ENCODE assay signal across 12 cellular contexts in genomic region chr10:100710151-100710871, GRCh38. TPM values are rescaled to one million over a fixed set of nuclear protein-coding genes. Genes with fewer than 3 reads are reported as not detected.
DNase-seq lines count a peak whose midpoint lies in the region; ATAC-seq, FAIRE-seq and TF ChIP-seq lines count a peak whose summit lies in the region.
"Had no signal": no experiment of that assay in that cellular context is flagged by ENCODE, and none has a peak within 500 bp of the region (broad histone marks: within the 10 kb centered on the region; RNA-seq: fewer than 3 reads in every experiment).

No MANE protein-coding gene starts in this region.

- TF ChIP-seq POLR2A in HepG2 (IDR thresholded peaks at IDR 0.05; ENCODE audit: insufficient read depth in 1 of 2, low read depth in 2 of 2, low read length in 2 of 2): no peak
- TF ChIP-seq POLR2A in right lobe of liver (IDR thresholded peaks at IDR 0.05): no peak

- TF ChIP-seq CTCF in HepG2 (CRISPR knock-in tag; IDR thresholded peaks at IDR 0.05) (no peak), right lobe of liver (IDR thresholded peaks at IDR 0.05) (no peak), astrocyte (IDR thresholded peaks at IDR 0.05; ENCODE audit: insufficient read depth, low read depth, low read length) (no peak)

- H3K27ac Mint-ChIP-seq in astrocyte (ENCODE audit: unreplicated experiment): no peak overlapping the region
- H3K27ac Mint-ChIP-seq: stimulated activated memory B cell treated with anti-CD40 and anti-IgM and Interleukin-4, amounts not matched to agents 10 μg/mL and 1 μg/mL and 100 μg/mL, for 72 hours; T-helper 17 cell had no signal

- no TSS peak for BruUV-seq in HepG2 (replicated peaks; lab: Mats Ljungman, UMichigan)

- no peak overlapping the region for H3K9ac ChIP-seq in HepG2 (ENCODE audit: insufficient read depth, low read depth, low read length)
- no peak overlapping the region for H3K9ac ChIP-seq in astrocyte (ENCODE audit: low read length)
- H3K9ac ChIP-seq: BLaER1 had no signal

- FAIRE-seq in HepG2 (lab: Jason Lieb, UNC) (no peak), astrocyte (lab: Jason Lieb, UNC) (no peak)

- H3K4me3 ChIP-seq in HepG2 (replicated peaks in 1 of 3; ENCODE audit: insufficient read depth in 1 of 3, low read depth in 2 of 3, low read length in 3 of 3): no peak overlapping the region; a peak in 1 of 6 replicates
- H3K4me3 ChIP-seq in right lobe of liver: no peak overlapping the region
- H3K4me3 ChIP-seq in astrocyte (ENCODE audit: insufficient read depth, low read depth, low read length): no peak overlapping the region
- H3K4me3 ChIP-seq: BLaER1, mucosa of descending colon had no signal

- 19% methylated on average over 14 of the region's 48 CpGs for WGBS in HepG2 (ENCODE audit: low lambda C conversion rate)
- 10% methylated on average over 13 of the region's 48 CpGs for WGBS in right lobe of liver (ENCODE audit: insufficient coverage, low coverage, low lambda C conversion rate, missing lambda C conversion rate)

- H3K4me1 ChIP-seq in HepG2 (ENCODE audit: insufficient read depth, low read length) (no peaks in the 10 kb centered on the region), right lobe of liver (peaks cover 0 to 7% (median 0%) of the 10 kb centered on the region in 4 donors), astrocyte (ENCODE audit: insufficient read depth, low read length) (no peaks in the 10 kb centered on the region)
- H3K4me1 ChIP-seq: BLaER1 had no signal

- H3K27me3 ChIP-seq in HepG2 (ENCODE audit: control insufficient read depth in 1 of 2, insufficient read depth in 2 of 2, low read length in 2 of 2): peaks cover 16 to 61% of the 10 kb centered on the region in 2 experiments
- peaks cover 3 to 11% of the 10 kb centered on the region in 2 donors for H3K27me3 ChIP-seq in right lobe of liver
- peaks cover 62% of the 10 kb centered on the region for H3K27me3 ChIP-seq in astrocyte (ENCODE audit: insufficient read depth, low read length)

- H2AFZ ChIP-seq in HepG2 (ENCODE audit: low read length): no peak overlapping the region
- H2AFZ ChIP-seq in astrocyte (ENCODE audit: low read depth, low read length): no peak overlapping the region

- H3K36me3 ChIP-seq in HepG2 (replicated peaks in 1 of 2; ENCODE audit: control insufficient read depth in 1 of 2, insufficient read depth in 2 of 2, low read length in 2 of 2) (no peaks in the 10 kb centered on the region), right lobe of liver (no peaks in the 10 kb centered on the region), astrocyte (ENCODE audit: insufficient read depth, low read length) (no peaks in the 10 kb centered on the region)
- H3K36me3 ChIP-seq: BLaER1 had no signal

- H3K27ac ChIP-seq in HepG2 (ENCODE audit: extremely low read length, insufficient read depth, low read length) (no peak overlapping the region), right lobe of liver (no peak overlapping the region), astrocyte (ENCODE audit: low read depth, low read length) (no peak overlapping the region)
- H3K27ac ChIP-seq: BLaER1 had no signal

- no peak for TF ChIP-seq EP300 in HepG2 (IDR thresholded peaks at IDR 0.05; ENCODE audit: low read depth in 2 of 2, low read length in 2 of 2)
- TF ChIP-seq EP300 in HepG2 (CRISPR knock-in tag; IDR thresholded peaks at IDR 0.05; ENCODE audit: borderline replicate concordance): no peak

- in situ Hi-C loops in HepG2 (cut with HindIII; ENCODE audit: extremely low pct_ligation_motif_present, low pct_unique_long_range_greater_than_20kb): no loop called here

- POLR2A ChIA-PET in HepG2 (lab: Yijun Ruan, JAX): no interaction called here

- CTCF ChIA-PET in HepG2 (lab: Yijun Ruan, JAX; ENCODE audit: low intra/inter-chr PET ratio, low total read pairs): no interaction called here

- DNase-seq in HepG2 (ENCODE audit: low spot score): no peak
- DNase-seq in right lobe of liver: no peak
- DNase-seq in astrocyte (ENCODE audit: low read depth): no peak
- DNase-seq in left lobe of liver (ENCODE audit: low spot score): no peak
- DNase-seq in activated CD4-positive, alpha-beta T cell treated with anti-CD3 and anti-CD28 coated beads for 48 hours: no peak
- no peak for DNase-seq in cardiac septum (ENCODE audit: low spot score)
- DNase-seq in activated T-cell treated with anti-CD3 and anti-CD28 coated beads for 4 hours: no peak
- DNase-seq: mucosa of descending colon, T-helper 17 cell had no signal

- H3K4me1 Mint-ChIP-seq in astrocyte (ENCODE audit: low read depth, unreplicated experiment): no peaks in the 10 kb centered on the region

- ATAC-seq in HepG2 (peak; percentile 57), right lobe of liver (no peak), left lobe of liver (peak; percentile 41), HG02571 (IDR thresholded peaks at IDR 0.05; ENCODE audit: unreplicated experiment) (no peak)
- ATAC-seq: mucosa of descending colon; stimulated activated memory B cell treated with anti-CD40 and anti-IgM and Interleukin-4, amounts not matched to agents 10 μg/mL and 1 μg/mL and 100 μg/mL, for 72 hours; T-helper 17 cell had no signal

- H3K27me3 Mint-ChIP-seq in astrocyte (ENCODE audit: low read depth, unreplicated experiment): peaks cover 85% of the 10 kb centered on the region

- no peaks in the 10 kb centered on the region for H3K79me2 ChIP-seq in HepG2 (ENCODE audit: insufficient read depth, low read length)
- H3K79me2 ChIP-seq in astrocyte (ENCODE audit: insufficient read depth, low read length): no peaks in the 10 kb centered on the region

- H3K36me3 Mint-ChIP-seq in astrocyte (ENCODE audit: low read depth, unreplicated experiment): peaks cover 2% of the 10 kb centered on the region
- H3K36me3 Mint-ChIP-seq: stimulated activated memory B cell treated with anti-CD40 and anti-IgM and Interleukin-4, amounts not matched to agents 10 μg/mL and 1 μg/mL and 100 μg/mL, for 72 hours had no signal

- no peak for TF ChIP-seq RAD21 in HepG2 (CRISPR knock-in tag; IDR thresholded peaks at IDR 0.05)

- H4K20me1 ChIP-seq in HepG2 (ENCODE audit: insufficient read depth, low read length) (no peaks in the 10 kb centered on the region; the same call in 1 of the 2 replicates), astrocyte (ENCODE audit: insufficient read depth, low read length) (no peaks in the 10 kb centered on the region)
- H4K20me1 ChIP-seq: BLaER1 had no signal

- H3K4me3 Mint-ChIP-seq in astrocyte (ENCODE audit: unreplicated experiment): no peak overlapping the region
- H3K4me3 Mint-ChIP-seq: stimulated activated memory B cell treated with anti-CD40 and anti-IgM and Interleukin-4, amounts not matched to agents 10 μg/mL and 1 μg/mL and 100 μg/mL, for 72 hours; T-helper 17 cell had no signal

- peak overlapping the region; percentile 18; the same call in 1 of the 2 replicates for H3K4me2 ChIP-seq in HepG2 (ENCODE audit: low read depth, low read length)
- peak overlapping the region; percentile 36 for H3K4me2 ChIP-seq in astrocyte (ENCODE audit: low read length)
- H3K4me2 ChIP-seq: BLaER1 had no signal

- H3K9me3 ChIP-seq in HepG2 (ENCODE audit: low read length) (no peaks in the 10 kb centered on the region), right lobe of liver (no peaks in the 10 kb centered on the region), astrocyte (ENCODE audit: insufficient read depth, low read depth, low read length) (no peaks in the 10 kb centered on the region)
- H3K9me3 ChIP-seq: mucosa of descending colon had no signal

- H3K9me3 Mint-ChIP-seq in astrocyte (ENCODE audit: unreplicated experiment): peaks cover 26% of the 10 kb centered on the region

- intact Hi-C loops in HepG2 (cut with micrococcal nuclease; ENCODE audit: unreplicated experiment): no loop called here
- intact Hi-C loops in right lobe of liver (cut with DNase I): no loop called here
- intact Hi-C loops in cardiac septum (cut with DNase I): no loop called here

TF ChIP-seq in HepG2, 621 proteins besides CTCF, POLR2A, EP300 and RAD21:
- TF ChIP-seq BORCS8-MEF2B (CRISPR knock-in tag; IDR thresholded peaks at IDR 0.05) (no peak), PHF20 (CRISPR knock-in tag; IDR thresholded peaks at IDR 0.05) (no peak), ETV6 (CRISPR knock-in tag; conservative IDR thresholded peaks at IDR 0.05) (no peak), SIN3A (IDR thresholded peaks at IDR 0.05; ENCODE audit: borderline replicate concordance, low read depth, low read length) (no peak), GABPB1 (CRISPR knock-in tag; IDR thresholded peaks at IDR 0.05) (peak; percentile 20; the same call in 1 of the 2 replicates), MYNN (CRISPR knock-in tag; IDR thresholded peaks at IDR 0.05; ENCODE audit: low read depth) (no peak), NCOA1 (CRISPR knock-in tag; IDR thresholded peaks at IDR 0.05) (no peak)

RNA-seq across cellular contexts. Expression of gene PAX2, which starts 35.1 kb away (rescaled TPM):
- total RNA-seq in HepG2 (2016; rRNA removed; fragmentation: Illumina TruSeq; extraction: Trizol) (not detected in 2 replicates), right lobe of liver (under 1 TPM in 1 of 6 experiments, not detected in 5; 0.24 TPM), astrocyte (0.23 and 0.60 TPM in 2 replicates), left lobe of liver (0.18 TPM), cardiac septum (not detected)
- not detected in 2 replicates for total RNA-seq in HepG2 (2016; cell fraction: cytosol; rRNA removed; fragmentation: Illumina TruSeq; extraction: Trizol; ENCODE audit: low read depth)
- total RNA-seq in HepG2 (2016; cell fraction: insoluble cytoplasmic fraction; rRNA removed; fragmentation: Illumina TruSeq; extraction: Trizol): not detected in 2 replicates
- total RNA-seq in HepG2 (2016; cell fraction: membrane; rRNA removed; fragmentation: Illumina TruSeq; extraction: Trizol): not detected in 2 replicates
- total RNA-seq in HepG2 (2016; cell fraction: nucleus; rRNA removed; fragmentation: Illumina TruSeq; extraction: Trizol): not detected in 2 replicates
- polyA plus RNA-seq in HepG2 (2011; rRNA removed): not detected in 2 replicates
- not detected in 2 replicates for polyA plus RNA-seq in HepG2 (2011; cell fraction: cytosol; rRNA removed)
- not detected in 2 replicates for polyA plus RNA-seq in HepG2 (2011; cell fraction: nucleus; rRNA removed)
- not detected in 2 replicates for polyA plus RNA-seq in HepG2 (2012)
- polyA plus RNA-seq in HepG2 (2016; cell fraction: cytosol; fragmentation: Illumina TruSeq; extraction: Trizol; ENCODE audit: low read depth): not detected in 2 replicates
- polyA plus RNA-seq in HepG2 (2016; cell fraction: insoluble cytoplasmic fraction; fragmentation: Illumina TruSeq; extraction: Trizol; ENCODE audit: low read depth): not detected in 2 replicates
- not detected in 2 replicates for polyA plus RNA-seq in HepG2 (2016; cell fraction: membrane; fragmentation: Illumina TruSeq; extraction: Trizol; ENCODE audit: low read depth)
- not detected in 2 replicates for polyA plus RNA-seq in HepG2 (2016; cell fraction: nucleus; fragmentation: Illumina TruSeq; extraction: Trizol; ENCODE audit: insufficient read depth, low read depth)
- not detected in 2 replicates for polyA minus RNA-seq in HepG2 (2011; rRNA and poly(A)+ RNA removed; ENCODE audit: low replicate concordance)
- polyA minus RNA-seq in HepG2 (2011; cell fraction: cytosol; rRNA and poly(A)+ RNA removed): not detected in 2 replicates
- polyA minus RNA-seq in HepG2 (2011; cell fraction: nucleus; rRNA and poly(A)+ RNA removed): not detected in 2 replicates
- total RNA-seq: mucosa of descending colon, T-helper 17 cell had no signal

Comparison
In these comparisons a context has a peak if more than half of its experiments do, and no peak if none do; other contexts are left out.
1. ATAC-seq: peak in HepG2 (single experiment) and left lobe of liver (single experiment); none in right lobe of liver (0 of 4) and HG02571 (single experiment).